Comparison of ENCODE assay signal across 19 cellular contexts in the genomic region with DNA sequence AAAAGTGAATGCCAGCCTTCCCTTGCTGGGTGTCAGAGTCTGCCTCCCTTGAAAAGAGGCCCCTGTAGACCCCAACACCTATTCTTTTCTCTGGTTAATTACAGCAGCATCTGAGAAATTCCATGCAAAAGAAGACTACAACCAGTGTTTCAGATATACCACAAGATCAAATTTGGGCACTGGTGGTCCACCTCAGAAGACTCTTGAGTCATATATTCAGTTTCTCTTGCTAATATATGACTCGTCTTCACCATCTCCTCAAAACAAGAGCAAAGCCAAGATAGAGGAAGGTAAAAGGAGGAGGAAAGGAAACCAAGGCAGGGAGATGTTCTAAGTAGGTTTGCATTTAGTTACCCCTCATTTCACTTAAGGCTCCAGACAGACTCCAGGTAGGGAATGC.
DNase-seq lines count a peak whose midpoint lies in the region; ATAC-seq and TF ChIP-seq lines count a peak whose summit lies in the region.
"Had no signal": no experiment of that assay in that cellular context is flagged by ENCODE, and none has a peak within 500 bp of the region (broad histone marks: within the 10 kb centered on the region; RNA-seq: fewer than 3 reads in every experiment).

No MANE protein-coding gene starts in this region.

- no peak overlapping the region for H3K4me3 ChIP-seq in esophagus muscularis mucosa
- H3K4me3 ChIP-seq: A549, BLaER1 had no signal

- no peak overlapping the region for H3K27ac ChIP-seq in esophagus muscularis mucosa (replicated peaks in 1 of 4)
- H3K27ac ChIP-seq: 22Rv1, A549, BLaER1 had no signal

- no peaks in the 10 kb centered on the region for H3K9me3 Mint-ChIP-seq in activated CD8-positive, alpha-beta T cell treated with anti-CD3 and anti-CD28 coated beads for 36 hours
- no peaks in the 10 kb centered on the region for H3K9me3 Mint-ChIP-seq in activated CD8-positive, alpha-beta T cell treated with anti-CD3 and anti-CD28 coated beads, Interleukin-2, amount 10 ng/mL, durations not matched to agents 7 days and 5 days (ENCODE audit: insufficient read depth)
- H3K9me3 Mint-ChIP-seq in stimulated activated naive CD8-positive, alpha-beta T cell treated with anti-CD3 and anti-CD28 coated beads, Interleukin-15, amount 100 ng/mL, for 72 hours, result no peaks in the 10 kb centered on the region
- H3K9me3 Mint-ChIP-seq: CD8-positive, alpha-beta T cell; H9 had no signal

- no peak overlapping the region for H3K4me3 Mint-ChIP-seq in activated CD8-positive, alpha-beta T cell treated with anti-CD3 and anti-CD28 coated beads for 36 hours
- no peak overlapping the region for H3K4me3 Mint-ChIP-seq in activated CD8-positive, alpha-beta T cell treated with anti-CD3 and anti-CD28 coated beads, Interleukin-2, amount 10 ng/mL, durations not matched to agents 7 days and 5 days
- H3K4me3 Mint-ChIP-seq in stimulated activated naive CD8-positive, alpha-beta T cell treated with anti-CD3 and anti-CD28 coated beads, Interleukin-15, amount 100 ng/mL, for 72 hours, result no peak overlapping the region
- H3K4me3 Mint-ChIP-seq: CD14-positive monocyte; CD8-positive, alpha-beta T cell; H9; IgD-negative memory B cell had no signal

- no peak for TF ChIP-seq POLR2A in esophagus muscularis mucosa (IDR thresholded peaks at IDR 0.05; ENCODE audit: low read depth)

- H3K27me3 ChIP-seq in esophagus muscularis mucosa, result no peaks in the 10 kb centered on the region
- H3K27me3 ChIP-seq: BLaER1 had no signal

- H3K4me1 ChIP-seq in esophagus muscularis mucosa, result no peaks in the 10 kb centered on the region
- H3K4me1 ChIP-seq: A549, BLaER1 had no signal

- H3K36me3 ChIP-seq in esophagus muscularis mucosa, result no peaks in the 10 kb centered on the region
- H3K36me3 ChIP-seq: BLaER1 had no signal

- peak; percentile 12 for DNase-seq in activated CD8-positive, alpha-beta T cell treated with anti-CD3 and anti-CD28 coated beads for 36 hours
- no peak for DNase-seq in activated CD8-positive, alpha-beta T cell treated with anti-CD3 and anti-CD28 coated beads, Interleukin-2, amount 10 ng/mL, durations not matched to agents 7 days and 5 days
- DNase-seq in esophagus muscularis mucosa (ENCODE audit: extremely low spot score) (peak; percentile 62), mesenteric fat pad (ENCODE audit: low spot score) (no peak)
- DNase-seq in stimulated activated naive CD8-positive, alpha-beta T cell treated with anti-CD3 and anti-CD28 coated beads, Interleukin-15, amount 100 ng/mL, for 72 hours, result peak in 1 of 2 donors; percentile 17
- DNase-seq: AML-193; Calu3; CD8-positive, alpha-beta T cell; DMS79 treated with DMSO at 0.1 percent for 48 hours; GF-D8; H9 had no signal

- no peak for TF ChIP-seq EP300 in esophagus muscularis mucosa (IDR thresholded peaks at IDR 0.05)

- intact Hi-C loops in activated CD8-positive, alpha-beta T cell treated with anti-CD3 and anti-CD28 coated beads for 36 hours (cut with micrococcal nuclease), result no loop called here
- intact Hi-C loops in esophagus muscularis mucosa (cut with DNase I), result no loop called here

- CTCF ChIA-PET in activated CD8-positive, alpha-beta T cell treated with anti-CD3 and anti-CD28 coated beads for 36 hours (lab: Charles Lee), result interaction anchor here (1.6 kb wide), 1 partner anchor 279 kb away, joined by 4 read pairs; no protein-coding TSS in a partner anchor
- CTCF ChIA-PET in activated CD8-positive, alpha-beta T cell treated with anti-CD3 and anti-CD28 coated beads, Interleukin-2, amount 10 ng/mL, durations not matched to agents 7 days and 5 days (lab: Charles Lee), result no interaction called here

- no peak overlapping the region for H3K27ac Mint-ChIP-seq in activated CD8-positive, alpha-beta T cell treated with anti-CD3 and anti-CD28 coated beads for 36 hours
- H3K27ac Mint-ChIP-seq in activated CD8-positive, alpha-beta T cell treated with anti-CD3 and anti-CD28 coated beads, Interleukin-2, amount 10 ng/mL, durations not matched to agents 7 days and 5 days, result no peak overlapping the region
- peak overlapping the region in 1 of 2 donors; percentile 44 for H3K27ac Mint-ChIP-seq in stimulated activated naive CD8-positive, alpha-beta T cell treated with anti-CD3 and anti-CD28 coated beads, Interleukin-15, amount 100 ng/mL, for 72 hours
- H3K27ac Mint-ChIP-seq: CD14-positive monocyte; CD8-positive, alpha-beta T cell; IgD-negative memory B cell had no signal

- H3K4me1 Mint-ChIP-seq in activated CD8-positive, alpha-beta T cell treated with anti-CD3 and anti-CD28 coated beads for 36 hours (ENCODE audit: low read depth), result peaks cover 2% of the 10 kb centered on the region
- peaks cover 2% of the 10 kb centered on the region for H3K4me1 Mint-ChIP-seq in activated CD8-positive, alpha-beta T cell treated with anti-CD3 and anti-CD28 coated beads, Interleukin-2, amount 10 ng/mL, durations not matched to agents 7 days and 5 days (ENCODE audit: low read depth)
- peaks cover 7% of the 10 kb centered on the region for H3K4me1 Mint-ChIP-seq in stimulated activated naive CD8-positive, alpha-beta T cell treated with anti-CD3 and anti-CD28 coated beads, Interleukin-15, amount 100 ng/mL, for 72 hours
- H3K4me1 Mint-ChIP-seq: CD14-positive monocyte, IgD-negative memory B cell had no signal

- 53% methylated on average over 1 of the region's 1 CpG for WGBS in esophagus muscularis mucosa

- TF ChIP-seq CTCF in activated CD8-positive, alpha-beta T cell treated with anti-CD3 and anti-CD28 coated beads for 36 hours (IDR thresholded peaks at IDR 0.05), result no peak
- no peak for TF ChIP-seq CTCF in esophagus muscularis mucosa (IDR thresholded peaks at IDR 0.05)

- ATAC-seq in activated CD8-positive, alpha-beta T cell treated with anti-CD3 and anti-CD28 coated beads for 36 hours, result peak; percentile 42
- ATAC-seq in activated CD8-positive, alpha-beta T cell treated with anti-CD3 and anti-CD28 coated beads, Interleukin-2, amount 10 ng/mL, durations not matched to agents 7 days and 5 days, result no peak
- ATAC-seq in GM18511 (IDR thresholded peaks at IDR 0.05; ENCODE audit: unreplicated experiment) (peak; percentile 44), GM19328 (IDR thresholded peaks at IDR 0.05; ENCODE audit: unreplicated experiment) (no peak)
- ATAC-seq in stimulated activated naive CD8-positive, alpha-beta T cell treated with anti-CD3 and anti-CD28 coated beads, Interleukin-15, amount 100 ng/mL, for 72 hours, result peak; percentile 76
- ATAC-seq: A549; CD8-positive, alpha-beta T cell; HepG2 had no signal

- H3K36me3 Mint-ChIP-seq in activated CD8-positive, alpha-beta T cell treated with anti-CD3 and anti-CD28 coated beads for 36 hours (ENCODE audit: low read depth), result no peaks in the 10 kb centered on the region
- H3K36me3 Mint-ChIP-seq in activated CD8-positive, alpha-beta T cell treated with anti-CD3 and anti-CD28 coated beads, Interleukin-2, amount 10 ng/mL, durations not matched to agents 7 days and 5 days (ENCODE audit: low read depth), result no peaks in the 10 kb centered on the region
- H3K36me3 Mint-ChIP-seq: CD14-positive monocyte; CD8-positive, alpha-beta T cell; IgD-negative memory B cell had no signal

- H3K27me3 Mint-ChIP-seq in activated CD8-positive, alpha-beta T cell treated with anti-CD3 and anti-CD28 coated beads for 36 hours, result no peaks in the 10 kb centered on the region
- peaks cover 10% of the 10 kb centered on the region for H3K27me3 Mint-ChIP-seq in activated CD8-positive, alpha-beta T cell treated with anti-CD3 and anti-CD28 coated beads, Interleukin-2, amount 10 ng/mL, durations not matched to agents 7 days and 5 days (ENCODE audit: low read depth)
- peaks cover 35% of the 10 kb centered on the region for H3K27me3 Mint-ChIP-seq in stimulated activated naive CD8-positive, alpha-beta T cell treated with anti-CD3 and anti-CD28 coated beads, Interleukin-15, amount 100 ng/mL, for 72 hours

- no peaks in the 10 kb centered on the region for H3K9me3 ChIP-seq in esophagus muscularis mucosa
- H3K9me3 ChIP-seq: A549, BLaER1 had no signal

- POLR2A ChIA-PET in activated CD8-positive, alpha-beta T cell treated with anti-CD3 and anti-CD28 coated beads for 36 hours (lab: Charles Lee), result no interaction called here
- POLR2A ChIA-PET in activated CD8-positive, alpha-beta T cell treated with anti-CD3 and anti-CD28 coated beads, Interleukin-2, amount 10 ng/mL, durations not matched to agents 7 days and 5 days (lab: Charles Lee), result no interaction called here

Comparison
In these comparisons a context has a peak if more than half of its experiments do, and no peak if none do; other contexts are left out.
1. ATAC-seq: peak in activated CD8-positive, alpha-beta T cell treated with anti-CD3 and anti-CD28 coated beads for 36 hours (single experiment), GM18511 (single experiment) and stimulated activated naive CD8-positive, alpha-beta T cell treated with anti-CD3 and anti-CD28 coated beads, Interleukin-15, amount 100 ng/mL, for 72 hours (single experiment); none in activated CD8-positive, alpha-beta T cell treated with anti-CD3 and anti-CD28 coated beads, Interleukin-2, amount 10 ng/mL, durations not matched to agents 7 days and 5 days (single experiment) and GM19328 (single experiment).
2. DNase-seq: peak in activated CD8-positive, alpha-beta T cell treated with anti-CD3 and anti-CD28 coated beads for 36 hours (single experiment) and esophagus muscularis mucosa (single experiment); none in activated CD8-positive, alpha-beta T cell treated with anti-CD3 and anti-CD28 coated beads, Interleukin-2, amount 10 ng/mL, durations not matched to agents 7 days and 5 days (single experiment) and mesenteric fat pad (single experiment).